ENCODE assay signal across 8 cellular contexts in the genomic region with DNA sequence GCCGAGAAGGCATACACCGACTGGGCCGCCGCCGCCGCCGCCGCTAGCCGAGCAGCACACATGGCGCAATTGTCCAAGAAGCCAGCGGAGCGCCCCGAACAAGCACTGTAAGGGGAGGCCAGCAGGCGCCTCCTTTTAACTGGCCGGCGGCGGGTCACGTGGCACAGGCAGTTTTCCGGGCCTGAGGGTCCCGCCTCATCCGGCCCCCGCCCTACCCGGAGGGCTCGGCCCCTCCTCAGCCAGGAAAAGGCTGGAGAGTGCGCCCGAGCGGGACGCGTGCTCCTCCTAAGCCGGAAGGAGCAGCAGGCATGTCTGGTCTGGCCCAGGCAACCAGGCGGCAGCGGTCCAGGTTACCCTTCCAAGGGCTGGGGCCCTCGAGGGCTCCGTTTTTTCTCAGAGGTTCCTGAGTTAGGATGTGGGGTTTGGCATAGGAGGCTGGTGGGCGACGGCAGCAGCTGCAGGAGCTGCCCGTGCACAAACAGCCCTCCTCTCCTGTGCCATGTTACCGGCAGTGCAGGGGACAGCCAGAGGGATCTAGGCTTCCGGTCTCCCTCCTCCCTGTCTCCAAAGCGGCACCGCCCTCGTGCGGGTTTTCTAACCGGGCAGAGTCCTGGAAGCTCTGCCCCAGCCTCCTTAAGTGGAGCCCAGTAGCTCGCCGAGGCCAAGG. TPM values are rescaled to one million over a fixed set of nuclear protein-coding genes. Genes with fewer than 3 reads are reported as not detected.
DNase-seq lines count a peak whose midpoint lies in the region; ATAC-seq and TF ChIP-seq lines count a peak whose summit lies in the region.

Gene GPX1, minus strand, starts transcription at position 137 of the 667 bp plus-strand sequence. Its CDS starts 75 bp downstream, at position 62.

- no peaks in the 10 kb centered on the region for H3K9me2 ChIP-seq in PC-9 (ENCODE audit: insufficient read depth)

- H3K36me3 ChIP-seq in PC-9 (ENCODE audit: low read depth) (peaks cover 15% of the 10 kb centered on the region), mucosa of rectum (ENCODE audit: control insufficient read depth in 2 of 2, insufficient read depth in 2 of 2, low read length in 2 of 2) (peaks cover 28 to 30% of the 10 kb centered on the region in 2 donors)

- ATAC-seq in GM21526 (IDR thresholded peaks at IDR 0.05; ENCODE audit: low FRiP score, unreplicated experiment), result peak; percentile 63

- H3K4me1 ChIP-seq in PC-9 (replicated peaks; ENCODE audit: insufficient read depth), result peaks cover 28% of the 10 kb centered on the region
- peaks cover 22 to 23% of the 10 kb centered on the region in 2 donors for H3K4me1 ChIP-seq in mucosa of rectum (ENCODE audit: control insufficient read depth in 2 of 2, insufficient read depth in 2 of 2, low read length in 2 of 2)

- peak within 1 kb of the TSS; percentile 80 to 84 for H3K9ac ChIP-seq in mucosa of rectum (ENCODE audit: low read depth in 1 of 2, low read length in 2 of 2)

- H3K36me3 Mint-ChIP-seq in IgD-negative memory B cell, result peaks cover 8% of the 10 kb centered on the region
- peaks cover 85% of the 10 kb centered on the region for H3K36me3 Mint-ChIP-seq in activated T-cell treated with anti-CD3 and anti-CD28 coated beads, Interleukin-2, amount 50 U/mL, for 24 hours (ENCODE audit: low read depth)

- H3K9me3 ChIP-seq in PC-9 (ENCODE audit: insufficient read depth, low read depth) (no peaks in the 10 kb centered on the region), mucosa of rectum (ENCODE audit: control insufficient read depth in 2 of 2, low read length in 2 of 2) (no peaks in the 10 kb centered on the region)

- H3K4me2 ChIP-seq in PC-9, result peak within 1 kb of the TSS; percentile 86

- H4K20me1 ChIP-seq in PC-9 (ENCODE audit: insufficient read depth), result peaks cover 5% of the 10 kb centered on the region; the same call in 1 of the 2 replicates

- peak within 1 kb of the TSS; percentile 77 for H3K27ac ChIP-seq in PC-9
- H3K27ac ChIP-seq in mucosa of rectum (ENCODE audit: low read depth in 2 of 2, low read length in 2 of 2), result peak within 1 kb of the TSS; percentile 86 to 91

- peaks cover 26% of the 10 kb centered on the region for H3K79me2 ChIP-seq in PC-9 (ENCODE audit: low read depth)

- H3F3A ChIP-seq in PC-9 (ENCODE audit: insufficient read depth, low read depth), result peaks cover 59% of the 10 kb centered on the region; the same call in 1 of the 2 replicates

- no peaks in the 10 kb centered on the region for H3K27me3 ChIP-seq in PC-9 (ENCODE audit: insufficient read depth, low read depth)
- H3K27me3 ChIP-seq in mucosa of rectum (ENCODE audit: control insufficient read depth in 2 of 2, insufficient read depth in 2 of 2, low read length in 2 of 2), result no peaks in the 10 kb centered on the region

- H3K27me3 Mint-ChIP-seq in IgD-negative memory B cell, result no peaks in the 10 kb centered on the region
- no peaks in the 10 kb centered on the region for H3K27me3 Mint-ChIP-seq in activated T-cell treated with anti-CD3 and anti-CD28 coated beads, Interleukin-2, amount 50 U/mL, for 24 hours

- BruUV-seq in PC-9 (replicated peaks; lab: Mats Ljungman, UMichigan), result TSS peak; percentile 84

- no peaks in the 10 kb centered on the region for H3K9me3 Mint-ChIP-seq in IgD-negative memory B cell
- H3K9me3 Mint-ChIP-seq in activated T-cell treated with anti-CD3 and anti-CD28 coated beads, Interleukin-2, amount 50 U/mL, for 24 hours, result no peaks in the 10 kb centered on the region

- TF ChIP-seq CTCF in PC-9 (conservative IDR thresholded peaks at IDR 0.05), result no peak

- peak within 1 kb of the TSS; percentile 90 to 99 (median 97) for H3K4me3 Mint-ChIP-seq in IgD-negative memory B cell
- H3K4me3 Mint-ChIP-seq in activated T-cell treated with anti-CD3 and anti-CD28 coated beads, Interleukin-2, amount 50 U/mL, for 24 hours, result peak within 1 kb of the TSS; percentile 86

- peak within 1 kb of the TSS; percentile 76 for H2AFZ ChIP-seq in PC-9

- DNase-seq in DMS 273 (lab: John Stamatoyannopoulos, UW; ENCODE audit: unreplicated experiment), result peak; percentile 98
- DNase-seq in PC-9, result peak; percentile 82 to 97
- peak; percentile 90 for DNase-seq in activated T-cell treated with anti-CD3 and anti-CD28 coated beads, Interleukin-2, amount 50 U/mL, for 24 hours
- DNase-seq in erythroblast (lab: John Stamatoyannopoulos, UW), result peak; percentile 73 to 76
- peak; percentile 93 for DNase-seq in stimulated activated CD8-positive, alpha-beta memory T cell treated with anti-CD3 and anti-CD28 coated beads, Interleukin-4, amount 100 ng/mL, for 48 hours

- POLR2A ChIA-PET in PC-9 (lab: Charles Lee; ENCODE audit: unreplicated experiment), result interaction anchor here (0.6 to 2.2 kb wide), 4 partner anchors 18 to 193 kb away, joined by 3 to 19 read pairs (median 4); partner anchors contain the start of gene USP4

- intact Hi-C loops in PC-9 (cut with micrococcal nuclease; ENCODE audit: unreplicated experiment), result loop anchor here (1.0 to 5.0 kb wide), 2 partner anchors 18 to 54 kb away; partner anchors contain the start of genes RHOA, TCTA and USP4

- H3K4me1 Mint-ChIP-seq in IgD-negative memory B cell, result peaks cover 9 to 14% (median 10%) of the 10 kb centered on the region in 3 donors
- peaks cover 38% of the 10 kb centered on the region for H3K4me1 Mint-ChIP-seq in activated T-cell treated with anti-CD3 and anti-CD28 coated beads, Interleukin-2, amount 50 U/mL, for 24 hours (ENCODE audit: low read depth)

- peak within 1 kb of the TSS; percentile 95 to 99 (median 99) for H3K27ac Mint-ChIP-seq in IgD-negative memory B cell
- H3K27ac Mint-ChIP-seq in activated T-cell treated with anti-CD3 and anti-CD28 coated beads, Interleukin-2, amount 50 U/mL, for 24 hours, result peak within 1 kb of the TSS; percentile 95

- CTCF ChIA-PET in PC-9 (lab: Charles Lee), result interaction anchor here (0.5 to 1.0 kb wide), 2 partner anchors 19 to 445 kb away, joined by 3 read pairs; partner anchors contain the start of genes INKA1 and USP4

- H3K4me3 ChIP-seq in PC-9 (peak within 1 kb of the TSS; percentile 80), mucosa of rectum (ENCODE audit: low read length in 2 of 2) (peak within 1 kb of the TSS; percentile 65 to 92)

- peak; percentile 67 for TF ChIP-seq POLR2A in erythroblast (IDR thresholded peaks at IDR 0.05; ENCODE audit: low read length)

RNA-seq across cellular contexts. Expression of gene GPX1, which starts in this region (rescaled TPM):
- polyA plus RNA-seq in IgD-negative memory B cell, result 340 TPM
- total RNA-seq in PC-9 (2021), result 386 and 394 TPM in 2 replicates

Comparison
In these comparisons a context has a peak if more than half of its experiments do, and no peak if none do; other contexts are left out.
1. Peak in every context shown above with its lines: DNase-seq, ATAC-seq, H3K4me3 ChIP-seq and H3K27ac ChIP-seq.